ENCODE assay signal across 32 cellular contexts in the genomic region with DNA sequence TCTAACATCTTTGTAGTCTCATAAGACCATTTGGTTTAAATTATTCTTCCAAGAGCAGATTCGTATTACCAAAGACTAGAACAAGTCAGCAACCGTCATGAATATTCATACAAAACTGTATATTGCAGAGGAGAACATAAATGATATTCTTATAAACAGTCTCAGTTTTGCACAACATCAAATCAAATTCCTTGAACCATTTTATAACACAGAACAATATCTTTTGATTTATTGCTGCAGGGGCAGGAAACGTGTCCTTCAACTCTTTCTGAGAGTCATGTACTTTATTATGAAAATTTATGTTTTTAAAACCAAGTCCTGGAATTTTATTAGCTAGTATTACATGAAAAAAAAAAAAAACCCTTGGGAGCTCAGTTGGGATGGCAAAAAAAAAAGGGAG. TPM values are rescaled to one million over a fixed set of nuclear protein-coding genes. Genes with fewer than 3 reads are reported as not detected.
"Had no signal": no experiment of that assay in that cellular context is flagged by ENCODE, and none has a peak within 500 bp of the region (broad histone marks: within the 10 kb centered on the region; RNA-seq: fewer than 3 reads in every experiment).

No MANE protein-coding gene starts in this region.

- H3K27ac ChIP-seq: stomach, suprapubic skin, testis, thoracic aorta, thyroid gland, tibial artery, tibial nerve, transverse colon, upper lobe of left lung, upper lobe of right lung, uterus, vagina had no signal

- FAIRE-seq: urothelium cell line had no signal

- H3K4me3 Mint-ChIP-seq: stimulated activated memory B cell treated with anti-CD40 and anti-IgM and Interleukin-4, amounts not matched to agents 10 μg/mL and 1 μg/mL and 100 μg/mL, for 72 hours; stimulated activated naive B cell treated with anti-CD40 and anti-IgM and Interleukin-4, amounts not matched to agents 10 μg/mL and 1 μg/mL and 100 μg/mL, for 72 hours; stimulated activated naive CD8-positive, alpha-beta T cell treated with anti-CD3 and anti-CD28 coated beads, Interleukin-15, amount 100 ng/mL, for 72 hours; stimulated activated naive CD8-positive, alpha-beta T cell treated with anti-CD3 and anti-CD28 coated beads, Interleukin-15, Interleukin-2, amounts not matched to agents 100 ng/mL and 50 ng/mL, for 24 hours; type B pancreatic cell had no signal

- H3K36me3 ChIP-seq: stomach, suprapubic skin, thoracic aorta, thyroid gland, tibial artery, tibial nerve, transverse colon, upper lobe of left lung, upper lobe of right lung, uterus, vagina had no signal

- H3K4me1 Mint-ChIP-seq: stimulated activated memory B cell treated with anti-CD40 and anti-IgM and Interleukin-4, amounts not matched to agents 10 μg/mL and 1 μg/mL and 100 μg/mL, for 72 hours had no signal

- H3K9me3 Mint-ChIP-seq: type B pancreatic cell had no signal

- ATAC-seq: stimulated activated memory B cell treated with anti-CD40 and anti-IgM and Interleukin-4, amounts not matched to agents 10 μg/mL and 1 μg/mL and 100 μg/mL, for 72 hours; stimulated activated naive B cell treated with anti-CD40 and anti-IgM and Interleukin-4, amounts not matched to agents 10 μg/mL and 1 μg/mL and 100 μg/mL, for 72 hours; stimulated activated naive CD8-positive, alpha-beta T cell treated with anti-CD3 and anti-CD28 coated beads, Interleukin-15, amount 100 ng/mL, for 72 hours; stimulated activated naive CD8-positive, alpha-beta T cell treated with anti-CD3 and anti-CD28 coated beads, Interleukin-15, Interleukin-2, amounts not matched to agents 100 U/mL and 50 U/mL, for 24 hours; upper lobe of right lung had no signal

- H3K9me3 ChIP-seq: suprapubic skin, testis, thoracic aorta, thyroid gland, tibial artery, tibial nerve, transverse colon, upper lobe of left lung, upper lobe of right lung, uterus, vagina had no signal

- H3K27me3 ChIP-seq: testis, thyroid gland, tibial nerve, transverse colon, upper lobe of left lung, upper lobe of right lung, uterus, vagina had no signal

- H3K4me3 ChIP-seq: stomach, suprapubic skin, testis, thoracic aorta, thyroid gland, tibial artery, tibial nerve, transverse colon, upper lobe of left lung, upper lobe of right lung, uterus, vagina had no signal

- H3K4me1 ChIP-seq: stomach, suprapubic skin, testis, thyroid gland, tibial artery, tibial nerve, transverse colon, upper lobe of left lung, upper lobe of right lung, uterus, vagina had no signal

- H3K27ac Mint-ChIP-seq: stimulated activated memory B cell treated with anti-CD40 and anti-IgM and Interleukin-4, amounts not matched to agents 10 μg/mL and 1 μg/mL and 100 μg/mL, for 72 hours; stimulated activated naive B cell treated with anti-CD40 and anti-IgM and Interleukin-4, amounts not matched to agents 10 μg/mL and 1 μg/mL and 100 μg/mL, for 72 hours; stimulated activated naive CD8-positive, alpha-beta T cell treated with anti-CD3 and anti-CD28 coated beads, Interleukin-15, amount 100 ng/mL, for 72 hours; stimulated activated naive CD8-positive, alpha-beta T cell treated with anti-CD3 and anti-CD28 coated beads, Interleukin-15, Interleukin-2, amounts not matched to agents 100 ng/mL and 50 ng/mL, for 24 hours; type B pancreatic cell had no signal

- DNase-seq: stimulated activated CD4-positive, alpha-beta T cell treated with anti-CD3 and anti-CD28 coated beads, Interleukin-2, amount 100 ng/mL, for 24 hours; stimulated activated CD4-positive, alpha-beta T cell treated with anti-CD3 and anti-CD28 coated beads, Interleukin-4, amount 100 ng/mL, for 1 hour; stimulated activated CD4-positive, alpha-beta T cell treated with anti-CD3 and anti-CD28 coated beads, Interleukin-4, amount 100 ng/mL, for 24 hours; stimulated activated CD4-positive, alpha-beta T cell treated with anti-CD3 and anti-CD28 coated beads, Interleukin-4, amount 100 ng/mL, for 4 hours; stimulated activated CD8-positive, alpha-beta memory T cell treated with anti-CD3 and anti-CD28 coated beads, Interleukin-4, amount 100 ng/mL, for 48 hours; stimulated activated naive B cell treated with anti-CD40 and anti-IgM and Interleukin-4, amounts not matched to agents 10 μg/mL and 1 μg/mL and 100 μg/mL, for 72 hours; stimulated activated naive CD4-positive, alpha-beta T cell; stimulated activated naive CD4-positive, alpha-beta T cell treated with Interleukin-2 at 50 U/mL for 16 hours; stimulated activated naive CD8-positive, alpha-beta T cell treated with anti-CD3 and anti-CD28 coated beads, Interleukin-15, amount 100 ng/mL, for 72 hours; stimulated activated naive CD8-positive, alpha-beta T cell treated with anti-CD3 and anti-CD28 coated beads, Interleukin-15, Interleukin-2, amounts not matched to agents 100 U/mL and 50 U/mL, for 24 hours; stomach; substantia nigra; testis; thyroid gland; tibial artery; transverse colon; trophoblast cell; upper lobe of left lung; upper lobe of right lung; uterus had no signal

- H3K36me3 Mint-ChIP-seq: stimulated activated memory B cell treated with anti-CD40 and anti-IgM and Interleukin-4, amounts not matched to agents 10 μg/mL and 1 μg/mL and 100 μg/mL, for 72 hours; stimulated activated naive B cell treated with anti-CD40 and anti-IgM and Interleukin-4, amounts not matched to agents 10 μg/mL and 1 μg/mL and 100 μg/mL, for 72 hours; type B pancreatic cell had no signal

RNA-seq across cellular contexts. Expression of gene SIGLECL1, which starts 26.2 kb away (rescaled TPM):
- total RNA-seq: stomach, subcutaneous adipose tissue, suprapubic skin, temporal lobe, thoracic aorta, thyroid gland, tibial nerve, transverse colon, upper lobe of left lung, upper lobe of right lung, ureter, urinary bladder, vagina had no signal
- polyA plus RNA-seq: stomach, urinary bladder had no signal

RNA-seq across cellular contexts. Expression of gene IGLON5, which starts 34.3 kb away (rescaled TPM):
- total RNA-seq: upper lobe of right lung, ureter, vagina had no signal

RNA-seq across cellular contexts. Expression of gene CD33, which starts 52.2 kb away (rescaled TPM):
- total RNA-seq: temporal lobe had no signal
